Comparison of ENCODE assay signal across 9 cellular contexts in the genomic region with DNA sequence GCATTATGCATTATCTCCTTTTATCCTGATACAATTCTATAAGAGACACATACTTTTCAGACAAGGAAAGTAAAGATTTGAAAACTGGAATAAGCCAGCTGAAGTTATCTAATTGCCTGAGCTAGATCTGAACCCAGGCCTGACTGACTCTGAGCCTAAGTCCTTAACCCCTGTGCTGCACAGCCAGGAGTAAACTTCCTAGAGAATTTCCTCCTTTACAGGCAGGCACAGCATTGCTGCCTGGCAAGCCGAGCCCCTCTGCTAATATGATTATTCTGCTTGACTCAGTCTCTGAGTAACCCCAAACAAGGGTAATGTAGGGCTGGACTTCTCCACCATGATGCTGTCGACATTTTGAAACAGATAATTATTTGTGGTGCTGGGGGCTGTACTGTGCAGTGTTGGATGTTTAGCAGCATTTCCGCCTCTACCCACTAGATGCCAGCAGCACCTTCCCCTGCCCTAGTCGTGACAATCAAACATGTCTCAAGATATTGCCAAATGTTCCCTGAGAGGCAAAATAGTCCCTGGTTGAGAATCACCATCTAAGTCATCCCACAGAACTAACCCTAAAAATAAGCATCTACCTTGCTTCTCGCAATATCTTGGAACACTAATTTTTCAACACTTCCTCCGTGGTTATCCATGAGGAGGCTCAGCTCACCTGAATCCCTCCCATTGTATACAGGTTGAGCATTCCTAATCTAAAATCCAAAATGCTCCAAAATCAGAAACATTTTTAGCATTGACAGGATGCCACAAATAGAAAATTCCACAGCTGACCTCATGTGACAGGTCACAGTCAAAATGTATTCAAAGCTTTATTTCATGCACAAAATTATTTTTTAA. TPM values are rescaled to one million over a fixed set of nuclear protein-coding genes. Genes with fewer than 3 reads are reported as not detected.
DNase-seq lines count a peak whose midpoint lies in the region; ATAC-seq and TF ChIP-seq lines count a peak whose summit lies in the region.
"Had no signal": no experiment of that assay in that cellular context is flagged by ENCODE, and none has a peak within 500 bp of the region (broad histone marks: within the 10 kb centered on the region; RNA-seq: fewer than 3 reads in every experiment).

No MANE protein-coding gene starts in this region.

- DNase-seq in AG09309 (ENCODE audit: low read depth) (no peak), SW480 (ENCODE audit: low spot score) (peak; percentile 55), dedifferentiated amniotic fluid mesenchymal stem cell (ENCODE audit: extremely low spot score) (peak; percentile 72), lung (ENCODE audit: low spot score) (no peak), tibial nerve (ENCODE audit: low spot score in 2 of 2) (peak in 1 of 2 donors; percentile 19)

- ATAC-seq in lung (ENCODE audit: insufficient read depth, low FRiP score), result no peak
- no peak for ATAC-seq in HG02763 (IDR thresholded peaks at IDR 0.05; ENCODE audit: unreplicated experiment)

- H3K4me1 ChIP-seq in KMS-11 (ENCODE audit: low read depth, poor library complexity, severe bottlenecking), result no peaks in the 10 kb centered on the region
- no peaks in the 10 kb centered on the region for H3K4me1 ChIP-seq in lung (ENCODE audit: control insufficient read depth in 2 of 2, insufficient read depth in 2 of 2, low read length in 2 of 2)
- H3K4me1 ChIP-seq in tibial nerve, result no peaks in the 10 kb centered on the region

- no peaks in the 10 kb centered on the region for H3K27me3 ChIP-seq in KMS-11 (ENCODE audit: insufficient read depth, low read depth)
- H3K27me3 ChIP-seq in lung (ENCODE audit: control insufficient read depth, insufficient read depth), result no peaks in the 10 kb centered on the region
- H3K27me3 ChIP-seq in tibial nerve, result peaks cover 0 to 7% of the 10 kb centered on the region in 2 donors

- TF ChIP-seq POLR2A in tibial nerve (IDR thresholded peaks at IDR 0.05), result no peak

- no peaks in the 10 kb centered on the region for H3K79me2 ChIP-seq in KMS-11 (ENCODE audit: insufficient read depth, low read depth)

- TF ChIP-seq EP300 in tibial nerve (IDR thresholded peaks at IDR 0.05), result no peak

- TF ChIP-seq CTCF in AG09309 (IDR thresholded peaks at IDR 0.05; ENCODE audit: control insufficient read depth, insufficient read depth, low read depth, low read length, missing control alignments) (peak; percentile 76), GM12875 (IDR thresholded peaks at IDR 0.05; ENCODE audit: borderline replicate concordance, insufficient read depth, low read depth, low read length) (peak; percentile 62), KMS-11 (conservative IDR thresholded peaks at IDR 0.05; ENCODE audit: low read depth, low read length) (peak; percentile 66), lung (IDR thresholded peaks at IDR 0.05; ENCODE audit: control extremely low read depth, extremely low read depth) (peak; percentile 50), tibial nerve (IDR thresholded peaks at IDR 0.05) (peak; percentile 38 to 58 (median 47))

- no peak overlapping the region for H3K4me2 ChIP-seq in KMS-11

- no peaks in the 10 kb centered on the region for H4K20me1 ChIP-seq in KMS-11 (ENCODE audit: insufficient read depth)

- H2AFZ ChIP-seq in KMS-11 (ENCODE audit: low read depth), result no peak overlapping the region

- 40 to 43% methylated on average over 6 of the region's 6 CpGs for WGBS in lung, 2 donors
- WGBS in tibial nerve, 2 donors, result 41% methylated on average over 6 of the region's 6 CpGs

- H3K27ac ChIP-seq in KMS-11 (no peak overlapping the region), lung (ENCODE audit: low read depth in 1 of 2, low read length in 1 of 2) (no peak overlapping the region), tibial nerve (no peak overlapping the region)
- H3K27ac ChIP-seq: epithelial cell of prostate had no signal

- H3K36me3 ChIP-seq in KMS-11 (ENCODE audit: insufficient read depth), result no peaks in the 10 kb centered on the region
- H3K36me3 ChIP-seq in lung (ENCODE audit: control insufficient read depth in 2 of 2, insufficient read depth in 2 of 2, low read length in 2 of 2), result no peaks in the 10 kb centered on the region
- H3K36me3 ChIP-seq in tibial nerve, result no peaks in the 10 kb centered on the region

- H3K9ac ChIP-seq in KMS-11, result no peak overlapping the region

- no peak overlapping the region for H3K4me3 ChIP-seq in AG09309 (ENCODE audit: control insufficient read depth, low read depth, low read length)
- no peak overlapping the region for H3K4me3 ChIP-seq in GM12875 (ENCODE audit: low read depth, low read length)
- no peak overlapping the region for H3K4me3 ChIP-seq in KMS-11 (IDR thresholded peaks at IDR 0.05; ENCODE audit: insufficient read depth, low read depth, low read length)
- no peak overlapping the region for H3K4me3 ChIP-seq in lung
- no peak overlapping the region for H3K4me3 ChIP-seq in tibial nerve

- no peaks in the 10 kb centered on the region for H3K9me3 ChIP-seq in lung (ENCODE audit: control insufficient read depth in 2 of 2, insufficient read depth in 1 of 2, low read length in 1 of 2)
- no peaks in the 10 kb centered on the region for H3K9me3 ChIP-seq in tibial nerve

RNA-seq across cellular contexts. Expression of gene CAMK1G, which starts 18.5 kb away (rescaled TPM):
- total RNA-seq in lung (1 to 10 TPM in 1 of 2 donors, not detected in 1; 2.4 TPM), tibial nerve (1 to 10 TPM in 1 of 4 donors, under 1 TPM in 1, not detected in 2; 0.21 to 4.9 TPM)
- under 1 TPM; 0.14 to 0.80 TPM for polyA plus RNA-seq in lung

RNA-seq across cellular contexts. Expression of gene LAMB3, which starts 50.2 kb away (rescaled TPM):
- total RNA-seq in lung (100 to 1,000 TPM in 1 of 2 donors, 10 to 100 TPM in 1; 72.6 to 121 TPM), tibial nerve (10 to 100 TPM in 1 of 4 donors, 1 to 10 TPM in 3; 2.5 to 22.8 (median 4.2) TPM)
- 10 to 100 TPM; 14.6 to 64.6 TPM for polyA plus RNA-seq in lung

Comparison
In these comparisons a context has a peak if more than half of its experiments do, and no peak if none do; other contexts are left out.
1. DNase-seq: peak in SW480 (single experiment) and dedifferentiated amniotic fluid mesenchymal stem cell (single experiment); none in AG09309 (single experiment) and lung (single experiment).
2. Peak in every context shown above with its lines, with median percentiles within 50 percentile points of each other: CTCF ChIP-seq.